11 cellular contexts compared by ENCODE assay signal in genomic region chr10:71745659-71746250, GRCh38. TPM values are rescaled to one million over a fixed set of nuclear protein-coding genes. Genes with fewer than 3 reads are reported as not detected.
DNase-seq lines count a peak whose midpoint lies in the region; ATAC-seq and TF ChIP-seq lines count a peak whose summit lies in the region.
"Had no signal": no experiment of that assay in that cellular context is flagged by ENCODE, and none has a peak within 500 bp of the region (broad histone marks: within the 10 kb centered on the region; RNA-seq: fewer than 3 reads in every experiment).

No MANE protein-coding gene starts in this region.

- DNase-seq in colonic mucosa = peak; percentile 17
- no peak for DNase-seq in naive thymus-derived CD8-positive, alpha-beta T cell
- DNase-seq in DMS153 (lab: John Stamatoyannopoulos, UW) = no peak
- no peak for DNase-seq in cerebellar cortex (ENCODE audit: low spot score)
- DNase-seq in activated effector memory CD4-positive, alpha-beta T cell treated with anti-CD3 and anti-CD28 coated beads, Interleukin-2, amount 50 U/mL, for 16 hours = no peak
- DNase-seq: C1 segment of cervical spinal cord, NCI-H1436 treated with DMSO at 0.1 percent for 48 hours, right lobe of liver had no signal

- peak overlapping the region; percentile 95 to 100 (median 98) for H3K27ac Mint-ChIP-seq in naive thymus-derived CD8-positive, alpha-beta T cell

- H3K4me1 Mint-ChIP-seq in naive thymus-derived CD8-positive, alpha-beta T cell = peaks cover 63 to 100% (median 100%) of the 10 kb centered on the region in 4 donors

- H3K27me3 ChIP-seq in BLaER1 treated with 17β-estradiol and CSF1 and Interleukin-3, amounts not matched to agents 10 nM and 100 nM = no peaks in the 10 kb centered on the region
- no peaks in the 10 kb centered on the region for H3K27me3 ChIP-seq in Loucy (ENCODE audit: insufficient read depth, low read length, poor library complexity, severe bottlenecking)
- no peaks in the 10 kb centered on the region for H3K27me3 ChIP-seq in colonic mucosa
- H3K27me3 ChIP-seq: right lobe of liver had no signal

- peak overlapping the region; percentile 93 to 99 (median 95) for H3K4me2 ChIP-seq in BLaER1 treated with 17β-estradiol and CSF1 and Interleukin-3, amounts not matched to agents 10 nM and 100 nM
- H3K4me2 ChIP-seq in Loucy (ENCODE audit: low read depth, low read length, poor library complexity, severe bottlenecking) = peak overlapping the region; percentile 68

- H3K36me3 ChIP-seq in BLaER1 treated with 17β-estradiol and CSF1 and Interleukin-3, amounts not matched to agents 10 nM and 100 nM = peaks cover 0 to 14% (median 2%) of the 10 kb centered on the region in 11 experiments; a peak in 7 of 22 replicates
- H3K36me3 ChIP-seq in Loucy (ENCODE audit: insufficient read depth, low read length) (no peaks in the 10 kb centered on the region), colonic mucosa (no peaks in the 10 kb centered on the region)
- H3K36me3 ChIP-seq: right lobe of liver had no signal

- no peak overlapping the region for H2AFZ ChIP-seq in Loucy (ENCODE audit: low read length)

- H3K4me3 Mint-ChIP-seq in naive thymus-derived CD8-positive, alpha-beta T cell = peak overlapping the region; percentile 29 to 95 (median 68)

- H4K20me1 ChIP-seq in BLaER1 treated with 17β-estradiol and CSF1 and Interleukin-3, amounts not matched to agents 10 nM and 100 nM = no peaks in the 10 kb centered on the region
- no peaks in the 10 kb centered on the region for H4K20me1 ChIP-seq in Loucy (ENCODE audit: insufficient read depth, low read length, poor library complexity, severe bottlenecking)

- no peak for TF ChIP-seq CTCF in Loucy (conservative IDR thresholded peaks at IDR 0.05; ENCODE audit: low read length)
- TF ChIP-seq CTCF in colonic mucosa (IDR thresholded peaks at IDR 0.05) = no peak

- ATAC-seq in naive thymus-derived CD8-positive, alpha-beta T cell = no peak
- ATAC-seq in HG02678 (IDR thresholded peaks at IDR 0.05; ENCODE audit: unreplicated experiment) = no peak

- no peaks in the 10 kb centered on the region for H3K9me2 ChIP-seq in Loucy (replicated peaks; ENCODE audit: low read depth, low read length)

- POLR2A ChIA-PET in naive thymus-derived CD8-positive, alpha-beta T cell (lab: Charles Lee) = interaction anchor here (1.7 to 41.4 kb wide), 8 partner anchors 14 to 105 kb away, joined by 5 to 1679 read pairs (median 20); partner anchors contain the start of genes C10orf105, PSAP and VSIR

- H3K4me3 ChIP-seq in BLaER1 treated with 17β-estradiol and CSF1 and Interleukin-3, amounts not matched to agents 10 nM and 100 nM = peak overlapping the region in 1 of 10 experiments; percentile 14; a peak in 1 of 20 replicates
- H3K4me3 ChIP-seq in Loucy (ENCODE audit: low read length, poor library complexity, severe bottlenecking) (no peak overlapping the region), colonic mucosa (no peak overlapping the region)
- H3K4me3 ChIP-seq: right lobe of liver had no signal

- H3K36me3 Mint-ChIP-seq in naive thymus-derived CD8-positive, alpha-beta T cell = peaks cover 0 to 8% (median 6%) of the 10 kb centered on the region in 3 donors

- H3K27me3 Mint-ChIP-seq in naive thymus-derived CD8-positive, alpha-beta T cell = no peaks in the 10 kb centered on the region

- intact Hi-C loops in colonic mucosa (cut with DNase I) = no loop called here

- peaks cover 64 to 99% (median 78%) of the 10 kb centered on the region in 10 experiments for H3K4me1 ChIP-seq in BLaER1 treated with 17β-estradiol and CSF1 and Interleukin-3, amounts not matched to agents 10 nM and 100 nM
- H3K4me1 ChIP-seq in Loucy (ENCODE audit: insufficient read depth, low read length, poor library complexity, severe bottlenecking) (peaks cover 82% of the 10 kb centered on the region), colonic mucosa (peaks cover 39% of the 10 kb centered on the region)

- peaks cover 9% of the 10 kb centered on the region for H3F3A ChIP-seq in Loucy (ENCODE audit: low read depth)

- peaks cover 0 to 19% (median 12%) of the 10 kb centered on the region in 11 experiments; a peak in 15 of 22 replicates for H3K9me3 ChIP-seq in BLaER1 treated with 17β-estradiol and CSF1 and Interleukin-3, amounts not matched to agents 10 nM and 100 nM (replicated peaks in 1 of 11)
- H3K9me3 ChIP-seq in Loucy (ENCODE audit: insufficient read depth, low read depth, low read length) = no peaks in the 10 kb centered on the region
- H3K9me3 ChIP-seq in colonic mucosa = no peaks in the 10 kb centered on the region
- H3K9me3 ChIP-seq: right lobe of liver had no signal

- H3K27ac ChIP-seq in BLaER1 treated with 17β-estradiol and CSF1 and Interleukin-3, amounts not matched to agents 10 nM and 100 nM = peak overlapping the region; percentile 82 to 100 (median 98); a peak in 19 of 22 replicates
- peak overlapping the region; percentile 68 for H3K27ac ChIP-seq in colonic mucosa

- peak overlapping the region in 10 of 11 experiments; percentile 15 to 94 (median 89); a peak in 16 of 22 replicates for H3K9ac ChIP-seq in BLaER1 treated with 17β-estradiol and CSF1 and Interleukin-3, amounts not matched to agents 10 nM and 100 nM
- H3K9ac ChIP-seq in Loucy (ENCODE audit: low read depth, low read length, poor library complexity, severe bottlenecking) (peak overlapping the region; percentile 75), colonic mucosa (ENCODE audit: low read depth in 2 of 2, low read length in 2 of 2) (peak overlapping the region; percentile 27 to 84)

- no peaks in the 10 kb centered on the region for H3K9me3 Mint-ChIP-seq in naive thymus-derived CD8-positive, alpha-beta T cell

- no peaks in the 10 kb centered on the region for H3K79me2 ChIP-seq in Loucy (ENCODE audit: insufficient read depth, low read length)

RNA-seq across cellular contexts. Expression of gene C10orf105, which starts 26.2 kb away (rescaled TPM):
- total RNA-seq in colonic mucosa = under 1 TPM in 1 of 2 donors, not detected in 1; 0.07 TPM
- under 1 TPM; 0.21 to 0.25 TPM for total RNA-seq in naive thymus-derived CD8-positive, alpha-beta T cell
- under 1 TPM in 1 of 3 donors, not detected in 2; 0.10 TPM for polyA plus RNA-seq in naive thymus-derived CD8-positive, alpha-beta T cell

RNA-seq across cellular contexts. Expression of gene VSIR, which starts 27.6 kb away (rescaled TPM):
- total RNA-seq in colonic mucosa = 10 to 100 TPM; 41.2 to 42.8 TPM
- total RNA-seq in naive thymus-derived CD8-positive, alpha-beta T cell = 100 to 1,000 TPM; 102 to 114 TPM
- 100 to 1,000 TPM; 211 to 343 (median 262) TPM for polyA plus RNA-seq in naive thymus-derived CD8-positive, alpha-beta T cell
